8 cellular contexts compared by ENCODE assay signal in the genomic region with DNA sequence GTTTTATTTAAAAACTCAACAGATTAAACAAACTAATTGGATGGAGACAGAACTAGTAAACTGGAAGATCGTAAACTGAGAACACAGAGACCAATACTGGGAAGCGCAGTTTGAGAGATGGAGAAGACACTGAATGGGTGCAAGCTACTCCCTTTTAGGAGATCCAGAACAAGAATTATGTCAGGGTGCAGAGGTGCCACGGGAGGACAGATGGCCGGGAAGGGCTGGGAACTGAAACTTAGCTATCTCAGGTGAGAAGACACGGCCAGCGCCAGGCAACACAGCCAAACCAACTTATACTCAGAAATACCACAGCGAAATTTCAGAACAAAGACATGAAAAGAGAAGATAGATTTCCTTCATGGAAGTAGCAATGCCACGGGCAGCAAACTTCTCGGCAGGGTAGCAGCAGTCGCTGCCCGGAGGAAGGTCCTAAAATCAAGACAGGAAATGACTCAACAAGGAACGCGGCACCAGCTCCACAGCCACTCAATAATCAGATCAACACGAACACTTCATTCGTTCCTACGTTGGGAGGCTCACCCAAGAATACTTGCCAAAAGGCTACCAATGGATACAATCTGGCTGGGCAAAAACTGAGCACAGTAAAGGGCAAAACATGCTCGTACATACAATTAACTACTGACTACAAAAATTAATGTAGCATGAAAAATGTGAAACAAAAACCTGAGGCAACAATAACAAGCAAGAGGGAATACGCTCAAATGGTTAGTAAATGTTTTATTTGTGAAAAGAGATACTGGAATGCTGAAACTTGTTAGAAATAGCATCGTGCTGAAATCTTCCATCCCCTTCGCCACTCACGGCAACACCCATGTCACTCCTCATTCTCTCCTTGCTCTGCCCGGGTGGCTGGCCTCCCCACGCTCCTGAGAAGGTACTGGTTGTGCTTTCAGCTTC. TPM values are rescaled to one million over a fixed set of nuclear protein-coding genes. Genes with fewer than 3 reads are reported as not detected.
A peak's percentile ranks its signal among the peaks of the same experiment; 100 is the strongest.
DNase-seq lines count a peak whose midpoint lies in the region; ATAC-seq and TF ChIP-seq lines count a peak whose summit lies in the region.

No MANE protein-coding gene starts in this region.

- peaks cover 8% of the 10 kb centered on the region; the same call in 1 of the 2 replicates for H3K4me1 ChIP-seq in ES-I3 (ENCODE audit: insufficient read depth, low read length)

- DNase-seq in LNCaP clone FGC (ENCODE audit: low read depth) = no peak
- DNase-seq in islet precursor cell = peak; percentile 75
- DNase-seq in medulla oblongata (ENCODE audit: extremely low spot score) = no peak

- peak overlapping the region; percentile 96 for H3K27ac Mint-ChIP-seq in activated T-helper 17 cell treated with anti-CD3 and anti-CD28 coated beads, Interleukin-2, amount 50 U/mL, for 72 hours
- H3K27ac Mint-ChIP-seq in stimulated activated naive CD8-positive, alpha-beta T cell treated with anti-CD3 and anti-CD28 coated beads, Interleukin-15, Interleukin-2, amounts not matched to agents 100 ng/mL and 50 ng/mL, for 24 hours = peak overlapping the region; percentile 87

- H3K9ac ChIP-seq in ES-I3 (ENCODE audit: low read depth, low read length) = peak overlapping the region; percentile 94; the same call in 1 of the 2 replicates

- H3K9me3 Mint-ChIP-seq in activated T-helper 17 cell treated with anti-CD3 and anti-CD28 coated beads, Interleukin-2, amount 50 U/mL, for 72 hours = no peaks in the 10 kb centered on the region
- H3K9me3 Mint-ChIP-seq in stimulated activated naive CD8-positive, alpha-beta T cell treated with anti-CD3 and anti-CD28 coated beads, Interleukin-15, Interleukin-2, amounts not matched to agents 100 ng/mL and 50 ng/mL, for 24 hours = peaks cover 5% of the 10 kb centered on the region

- ATAC-seq in activated T-helper 17 cell treated with anti-CD3 and anti-CD28 coated beads, Interleukin-2, amount 50 U/mL, for 72 hours (replicated peaks) = peak; percentile 59
- ATAC-seq in HG03097 (IDR thresholded peaks at IDR 0.05; ENCODE audit: low FRiP score, unreplicated experiment) (no peak), HG02884 (IDR thresholded peaks at IDR 0.05; ENCODE audit: unreplicated experiment) (no peak)

- no peaks in the 10 kb centered on the region for H3K27me3 Mint-ChIP-seq in activated T-helper 17 cell treated with anti-CD3 and anti-CD28 coated beads, Interleukin-2, amount 50 U/mL, for 72 hours
- H3K27me3 Mint-ChIP-seq in stimulated activated naive CD8-positive, alpha-beta T cell treated with anti-CD3 and anti-CD28 coated beads, Interleukin-15, Interleukin-2, amounts not matched to agents 100 ng/mL and 50 ng/mL, for 24 hours = no peaks in the 10 kb centered on the region

- peaks cover 29% of the 10 kb centered on the region for H3K4me1 Mint-ChIP-seq in activated T-helper 17 cell treated with anti-CD3 and anti-CD28 coated beads, Interleukin-2, amount 50 U/mL, for 72 hours
- peaks cover 84% of the 10 kb centered on the region for H3K4me1 Mint-ChIP-seq in stimulated activated naive CD8-positive, alpha-beta T cell treated with anti-CD3 and anti-CD28 coated beads, Interleukin-15, Interleukin-2, amounts not matched to agents 100 ng/mL and 50 ng/mL, for 24 hours (ENCODE audit: low read depth)

- no peaks in the 10 kb centered on the region for H3K36me3 ChIP-seq in ES-I3 (ENCODE audit: insufficient read depth, low read length)

- TF ChIP-seq CTCF in LNCaP clone FGC (IDR thresholded peaks at IDR 0.05; ENCODE audit: control insufficient read depth, extremely low read depth, insufficient read depth) = no peak

- no peaks in the 10 kb centered on the region for H3K9me3 ChIP-seq in ES-I3 (ENCODE audit: control insufficient read depth, insufficient read depth, low read length)

- peak overlapping the region; percentile 99 for H3K4me3 ChIP-seq in LNCaP clone FGC (ENCODE audit: low read depth, low read length)

- peaks cover 80% of the 10 kb centered on the region for H3K36me3 Mint-ChIP-seq in activated T-helper 17 cell treated with anti-CD3 and anti-CD28 coated beads, Interleukin-2, amount 50 U/mL, for 72 hours (ENCODE audit: low read depth)
- peaks cover 47% of the 10 kb centered on the region for H3K36me3 Mint-ChIP-seq in stimulated activated naive CD8-positive, alpha-beta T cell treated with anti-CD3 and anti-CD28 coated beads, Interleukin-15, Interleukin-2, amounts not matched to agents 100 ng/mL and 50 ng/mL, for 24 hours (ENCODE audit: low read depth)

- H3K4me3 Mint-ChIP-seq in activated T-helper 17 cell treated with anti-CD3 and anti-CD28 coated beads, Interleukin-2, amount 50 U/mL, for 72 hours = peak overlapping the region; percentile 96
- peak overlapping the region; percentile 95 for H3K4me3 Mint-ChIP-seq in stimulated activated naive CD8-positive, alpha-beta T cell treated with anti-CD3 and anti-CD28 coated beads, Interleukin-15, Interleukin-2, amounts not matched to agents 100 ng/mL and 50 ng/mL, for 24 hours

RNA-seq across cellular contexts. Expression of a gene that starts 2.2 kb away (rescaled TPM):
- 1 to 10 TPM; 4.5 to 6.3 TPM for total RNA-seq in activated T-helper 17 cell treated with anti-CD3 and anti-CD28 coated beads, Interleukin-2, amount 50 U/mL, for 72 hours

RNA-seq across cellular contexts. Expression of a gene that starts 22.1 kb away (rescaled TPM):
- total RNA-seq in activated T-helper 17 cell treated with anti-CD3 and anti-CD28 coated beads, Interleukin-2, amount 50 U/mL, for 72 hours = 10 to 100 TPM; 12.6 to 20.6 TPM
